8 cellular contexts compared by ENCODE assay signal in genomic region chr1:26529655-26530539, GRCh38. TPM values are rescaled to one million over a fixed set of nuclear protein-coding genes. Genes with fewer than 3 reads are reported as not detected.
DNase-seq lines count a peak whose midpoint lies in the region; ATAC-seq lines count a peak whose summit lies in the region.

Gene RPS6KA1, plus strand, starts transcription at chr1:26529761. Its CDS starts 160 bp downstream, at chr1:26529921.

- DNase-seq in AG08395 (ENCODE audit: low spot score): peak; percentile 71
- DNase-seq in NCI-H446 (lab: John Stamatoyannopoulos, UW): peak; percentile 41 to 85
- peak; percentile 65 to 68 for DNase-seq in activated CD4-positive, alpha-beta T cell treated with anti-CD3 and anti-CD28 coated beads, Interleukin-2, amount 50 U/mL, for 48 hours
- peak; percentile 48 for DNase-seq in effector CD4-positive, alpha-beta T cell
- DNase-seq in lung microvascular endothelial cell (ENCODE audit: low read depth in 2 of 2): peak; percentile 36 to 75
- peak; percentile 39 for DNase-seq in stimulated activated CD8-positive, alpha-beta memory T cell treated with anti-CD3 and anti-CD28 coated beads, Interleukin-12 subunit alpha, Interleukin-12 subunit beta, amount 100 ng/mL, for 1 hour (ENCODE audit: low read depth)

- peak; percentile 75 for ATAC-seq in GM18858 (IDR thresholded peaks at IDR 0.05; ENCODE audit: unreplicated experiment)
- ATAC-seq in HG03066 (IDR thresholded peaks at IDR 0.05; ENCODE audit: low read depth, unreplicated experiment): peak; percentile 78

RNA-seq across cellular contexts. Expression of gene RPS6KA1, which starts in this region (rescaled TPM):
- total RNA-seq in lung microvascular endothelial cell: 10.9 and 12.0 TPM in 2 replicates

Comparison
In these comparisons a context has a peak if more than half of its experiments do, and no peak if none do; other contexts are left out.
1. Peak in every context shown above with its lines: DNase-seq and ATAC-seq.